8 cellular contexts compared by ENCODE assay signal in genomic region chr11:66371627-66372415, GRCh38. TPM values are rescaled to one million over a fixed set of nuclear protein-coding genes. Genes with fewer than 3 reads are reported as not detected.
DNase-seq lines count a peak whose midpoint lies in the region; ATAC-seq and TF ChIP-seq lines count a peak whose summit lies in the region.

TSS of gene SLC29A2 (minus strand) at chr11:66371760. CDS start at chr11:66371591, 169 bp downstream.

- H3K27ac Mint-ChIP-seq in mesothelial cell of epicardium: peak within 1 kb of the TSS; percentile 96

- H3K27me3 ChIP-seq in ectodermal cell (ENCODE audit: control insufficient read depth, insufficient read depth, low read length, poor library complexity, severe bottlenecking): no peaks in the 10 kb centered on the region

- peak within 1 kb of the TSS; percentile 86 for H3K4me3 ChIP-seq in ectodermal cell (ENCODE audit: insufficient read depth, low read depth, low read length)

- peaks cover 11% of the 10 kb centered on the region for H3K36me3 ChIP-seq in ectodermal cell (ENCODE audit: control insufficient read depth, insufficient read depth, low read length)

- peak within 1 kb of the TSS; percentile 85 for H3K27ac ChIP-seq in ectodermal cell (ENCODE audit: insufficient read depth, low read depth, low read length, poor library complexity, severe bottlenecking)

- peak within 1 kb of the TSS; percentile 88 for H3K4me3 Mint-ChIP-seq in mesothelial cell of epicardium

- H3K4me1 Mint-ChIP-seq in mesothelial cell of epicardium: peaks cover 21% of the 10 kb centered on the region

- no peak for TF ChIP-seq CTCF in mesothelial cell of epicardium (IDR thresholded peaks at IDR 0.05; ENCODE audit: unreplicated experiment)

- H3K9me3 Mint-ChIP-seq in mesothelial cell of epicardium: no peaks in the 10 kb centered on the region

- no peaks in the 10 kb centered on the region for H3K27me3 Mint-ChIP-seq in mesothelial cell of epicardium (ENCODE audit: low read depth)

- peak; percentile 81 for DNase-seq in NCI-H345 treated with DMSO at 0.1 percent for 48 hours (lab: John Stamatoyannopoulos, UW; ENCODE audit: unreplicated experiment)
- DNase-seq in activated CD4-positive, alpha-beta T cell treated with anti-CD3 and anti-CD28 coated beads, Interleukin-2, amount 50 U/mL, for 1 hour: peak; percentile 66
- peak; percentile 82 to 88 for DNase-seq in mesothelial cell of epicardium (ENCODE audit: low spot score in 2 of 2, unreplicated experiment in 2 of 2)
- DNase-seq in stimulated activated CD8-positive, alpha-beta memory T cell treated with anti-CD3 and anti-CD28 coated beads, Interleukin-2, amount 100 ng/mL, for 1 hour (ENCODE audit: low read depth in 2 of 2): peak; percentile 48 to 51
- DNase-seq in dedifferentiated amniotic fluid mesenchymal stem cell (ENCODE audit: extremely low spot score): no peak

- peaks cover 2% of the 10 kb centered on the region for H3K36me3 Mint-ChIP-seq in mesothelial cell of epicardium

- 0% methylated on average over 69 to 72 of the region's 72 CpGs for WGBS in ectodermal cell, 2 experiments

- H3K9me3 ChIP-seq in ectodermal cell (ENCODE audit: control insufficient read depth, low read length): no peaks in the 10 kb centered on the region

- H3K4me1 ChIP-seq in ectodermal cell (ENCODE audit: control insufficient read depth, insufficient read depth, low read length): no peaks in the 10 kb centered on the region

- peak; percentile 73 for ATAC-seq in GM18502 (IDR thresholded peaks at IDR 0.05; ENCODE audit: poor library complexity, unreplicated experiment)
- ATAC-seq in HG03103 (IDR thresholded peaks at IDR 0.05; ENCODE audit: low read depth, unreplicated experiment): peak; percentile 49

RNA-seq across cellular contexts. Expression of gene SLC29A2, which starts in this region (rescaled TPM):
- polyA plus RNA-seq in ectodermal cell (2013, experiment 1 of 4): 36.1 TPM
- 24.7 TPM for polyA plus RNA-seq in ectodermal cell (2013, experiment 2 of 4)
- 17.7 TPM for polyA plus RNA-seq in ectodermal cell (2013, experiment 3 of 4)
- polyA plus RNA-seq in ectodermal cell (2013, experiment 4 of 4): 19.3 TPM
- total RNA-seq in mesothelial cell of epicardium: 33.0 to 35.9 TPM (median 35.7 TPM) in 3 replicates
